In the genomic region with DNA sequence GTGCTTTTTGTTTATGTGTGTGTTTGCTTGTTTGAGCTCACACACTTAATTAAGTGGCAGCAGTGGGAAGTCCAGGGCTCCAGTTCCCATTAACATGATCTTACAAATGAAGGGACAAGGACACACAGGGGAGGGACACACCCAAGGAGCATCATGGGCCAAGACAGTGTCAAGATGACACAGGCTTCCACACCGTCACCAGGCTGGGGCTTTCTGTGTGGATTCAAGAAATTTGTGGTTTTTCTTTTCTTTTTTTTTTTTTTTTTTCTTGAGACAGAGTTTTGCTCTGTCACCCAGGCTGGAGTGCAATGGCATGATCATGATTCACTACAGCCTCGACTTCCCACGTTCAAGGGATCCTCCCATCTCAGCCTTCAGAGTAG, we compare ENCODE assay signal across 1 cellular context.
TF ChIP-seq lines count a peak whose summit lies in the region.

No MANE protein-coding gene starts in this region.

TF ChIP-seq in WTC11, 78 proteins besides CTCF, POLR2A, EP300 and RAD21 (continued from another document):
- TF ChIP-seq, protein P1, sequence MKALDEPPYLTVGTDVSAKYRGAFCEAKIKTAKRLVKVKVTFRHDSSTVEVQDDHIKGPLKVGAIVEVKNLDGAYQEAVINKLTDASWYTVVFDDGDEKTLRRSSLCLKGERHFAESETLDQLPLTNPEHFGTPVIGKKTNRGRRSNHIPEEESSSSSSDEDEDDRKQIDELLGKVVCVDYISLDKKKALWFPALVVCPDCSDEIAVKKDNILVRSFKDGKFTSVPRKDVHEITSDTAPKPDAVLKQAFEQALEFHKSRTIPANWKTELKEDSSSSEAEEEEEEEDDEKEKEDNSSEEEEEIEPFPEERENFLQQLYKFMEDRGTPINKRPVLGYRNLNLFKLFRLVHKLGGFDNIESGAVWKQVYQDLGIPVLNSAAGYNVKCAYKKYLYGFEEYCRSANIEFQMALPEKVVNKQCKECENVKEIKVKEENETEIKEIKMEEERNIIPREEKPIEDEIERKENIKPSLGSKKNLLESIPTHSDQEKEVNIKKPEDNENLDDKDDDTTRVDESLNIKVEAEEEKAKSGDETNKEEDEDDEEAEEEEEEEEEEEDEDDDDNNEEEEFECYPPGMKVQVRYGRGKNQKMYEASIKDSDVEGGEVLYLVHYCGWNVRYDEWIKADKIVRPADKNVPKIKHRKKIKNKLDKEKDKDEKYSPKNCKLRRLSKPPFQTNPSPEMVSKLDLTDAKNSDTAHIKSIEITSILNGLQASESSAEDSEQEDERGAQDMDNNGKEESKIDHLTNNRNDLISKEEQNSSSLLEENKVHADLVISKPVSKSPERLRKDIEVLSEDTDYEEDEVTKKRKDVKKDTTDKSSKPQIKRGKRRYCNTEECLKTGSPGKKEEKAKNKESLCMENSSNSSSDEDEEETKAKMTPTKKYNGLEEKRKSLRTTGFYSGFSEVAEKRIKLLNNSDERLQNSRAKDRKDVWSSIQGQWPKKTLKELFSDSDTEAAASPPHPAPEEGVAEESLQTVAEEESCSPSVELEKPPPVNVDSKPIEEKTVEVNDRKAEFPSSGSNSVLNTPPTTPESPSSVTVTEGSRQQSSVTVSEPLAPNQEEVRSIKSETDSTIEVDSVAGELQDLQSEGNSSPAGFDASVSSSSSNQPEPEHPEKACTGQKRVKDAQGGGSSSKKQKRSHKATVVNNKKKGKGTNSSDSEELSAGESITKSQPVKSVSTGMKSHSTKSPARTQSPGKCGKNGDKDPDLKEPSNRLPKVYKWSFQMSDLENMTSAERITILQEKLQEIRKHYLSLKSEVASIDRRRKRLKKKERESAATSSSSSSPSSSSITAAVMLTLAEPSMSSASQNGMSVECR (CRISPR knock-in tag; IDR thresholded peaks at IDR 0.05; ENCODE audit: borderline replicate concordance): no peak
- no peak for TF ChIP-seq EMX1 (CRISPR knock-in tag; IDR thresholded peaks at IDR 0.05)
- TF ChIP-seq, protein P2, sequence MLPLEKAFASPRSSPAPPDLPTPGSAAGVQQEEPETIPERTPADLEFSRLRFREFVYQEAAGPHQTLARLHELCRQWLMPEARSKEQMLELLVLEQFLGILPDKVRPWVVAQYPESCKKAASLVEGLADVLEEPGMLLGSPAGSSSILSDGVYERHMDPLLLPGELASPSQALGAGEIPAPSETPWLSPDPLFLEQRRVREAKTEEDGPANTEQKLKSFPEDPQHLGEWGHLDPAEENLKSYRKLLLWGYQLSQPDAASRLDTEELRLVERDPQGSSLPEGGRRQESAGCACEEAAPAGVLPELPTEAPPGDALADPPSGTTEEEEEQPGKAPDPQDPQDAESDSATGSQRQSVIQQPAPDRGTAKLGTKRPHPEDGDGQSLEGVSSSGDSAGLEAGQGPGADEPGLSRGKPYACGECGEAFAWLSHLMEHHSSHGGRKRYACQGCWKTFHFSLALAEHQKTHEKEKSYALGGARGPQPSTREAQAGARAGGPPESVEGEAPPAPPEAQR (CRISPR knock-in tag; IDR thresholded peaks at IDR 0.05): no peak
- no peak for TF ChIP-seq MYBL2 (CRISPR knock-in tag; IDR thresholded peaks at IDR 0.05)
- no peak for TF ChIP-seq IRF2 (CRISPR knock-in tag; IDR thresholded peaks at IDR 0.05; ENCODE audit: borderline replicate concordance, low read depth)
- TF ChIP-seq GRHL2 (CRISPR knock-in tag; IDR thresholded peaks at IDR 0.05; ENCODE audit: insufficient replicate concordance, severe bottlenecking): no peak
- TF ChIP-seq, protein P3, sequence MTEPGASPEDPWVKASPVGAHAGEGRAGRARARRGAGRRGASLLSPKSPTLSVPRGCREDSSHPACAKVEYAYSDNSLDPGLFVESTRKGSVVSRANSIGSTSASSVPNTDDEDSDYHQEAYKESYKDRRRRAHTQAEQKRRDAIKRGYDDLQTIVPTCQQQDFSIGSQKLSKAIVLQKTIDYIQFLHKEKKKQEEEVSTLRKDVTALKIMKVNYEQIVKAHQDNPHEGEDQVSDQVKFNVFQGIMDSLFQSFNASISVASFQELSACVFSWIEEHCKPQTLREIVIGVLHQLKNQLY (CRISPR knock-in tag; IDR thresholded peaks at IDR 0.05): no peak
